In the genomic region with DNA sequence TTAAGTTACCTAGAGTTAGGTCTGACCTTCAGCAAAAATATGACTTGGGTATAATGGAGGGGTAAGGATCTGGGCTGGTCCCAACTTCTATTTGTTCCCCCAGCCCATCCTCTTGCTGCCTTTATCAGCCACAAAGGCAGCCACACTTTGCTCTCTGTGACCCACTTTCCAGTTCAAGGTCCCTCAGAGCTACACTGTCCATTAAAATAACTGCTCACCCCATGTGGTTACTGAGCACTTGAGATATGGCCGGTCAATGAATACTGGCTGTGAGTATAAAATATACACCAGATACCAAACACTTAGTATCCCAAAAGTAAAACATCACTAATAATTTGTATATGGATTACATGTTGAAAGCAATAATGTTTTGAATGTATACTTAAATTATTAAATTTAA, we compare ENCODE assay signal across 16 cellular contexts.
DNase-seq lines count a peak whose midpoint lies in the region; ATAC-seq and TF ChIP-seq lines count a peak whose summit lies in the region.
"Had no signal": no experiment of that assay in that cellular context is flagged by ENCODE, and none has a peak within 500 bp of the region (broad histone marks: within the 10 kb centered on the region; RNA-seq: fewer than 3 reads in every experiment).

No MANE protein-coding gene starts in this region.

- ATAC-seq in left ventricle myocardium superior, result peak; percentile 50
- no peak for ATAC-seq in HG02588 (IDR thresholded peaks at IDR 0.05; ENCODE audit: unreplicated experiment)
- ATAC-seq: CD8-positive, alpha-beta T cell had no signal

- no peaks in the 10 kb centered on the region for H3F3A ChIP-seq in Loucy (ENCODE audit: low read depth)
- H3F3A ChIP-seq in neural progenitor cell (ENCODE audit: low read depth), result peaks cover 41% of the 10 kb centered on the region

- intact Hi-C loops in left ventricle myocardium superior (cut with micrococcal nuclease), result no loop called here

- H3K36me3 Mint-ChIP-seq in neural progenitor cell, result peaks cover 18% of the 10 kb centered on the region

- H3K36me3 ChIP-seq in right atrium auricular region (no peaks in the 10 kb centered on the region), Loucy (ENCODE audit: insufficient read depth, low read length) (no peaks in the 10 kb centered on the region), neural progenitor cell (no peaks in the 10 kb centered on the region)
- H3K36me3 ChIP-seq: BLaER1 treated with 17β-estradiol and CSF1 and Interleukin-3, amounts not matched to agents 10 nM and 100 nM had no signal

- no peaks in the 10 kb centered on the region for H3K79me2 ChIP-seq in Loucy (ENCODE audit: insufficient read depth, low read length)
- H3K79me2 ChIP-seq in neural progenitor cell (ENCODE audit: low read depth), result peaks cover 100% of the 10 kb centered on the region

- H3K9me3 Mint-ChIP-seq in neural progenitor cell, result no peaks in the 10 kb centered on the region
- H3K9me3 Mint-ChIP-seq: CD4-positive, alpha-beta T cell; CD8-positive, alpha-beta T cell had no signal

- H3K4me3 ChIP-seq in right atrium auricular region (no peak overlapping the region), Loucy (ENCODE audit: low read length, poor library complexity, severe bottlenecking) (no peak overlapping the region), neural progenitor cell (no peak overlapping the region)
- H3K4me3 ChIP-seq: BLaER1 treated with 17β-estradiol and CSF1 and Interleukin-3, amounts not matched to agents 10 nM and 100 nM had no signal

- no peaks in the 10 kb centered on the region for H3K9me2 ChIP-seq in Loucy (replicated peaks; ENCODE audit: low read depth, low read length)

- H3K4me1 ChIP-seq in right atrium auricular region (peaks cover 0 to 35% of the 10 kb centered on the region in 2 donors), Loucy (ENCODE audit: insufficient read depth, low read length, poor library complexity, severe bottlenecking) (peaks cover 30% of the 10 kb centered on the region), neural progenitor cell (peaks cover 44% of the 10 kb centered on the region)
- H3K4me1 ChIP-seq: BLaER1 treated with 17β-estradiol and CSF1 and Interleukin-3, amounts not matched to agents 10 nM and 100 nM had no signal

- no peak for TF ChIP-seq CTCF in right atrium auricular region (IDR thresholded peaks at IDR 0.05)
- TF ChIP-seq CTCF in Loucy (conservative IDR thresholded peaks at IDR 0.05; ENCODE audit: low read length), result no peak
- TF ChIP-seq CTCF in neural progenitor cell (IDR thresholded peaks at IDR 0.05), result no peak

- H3K4me3 Mint-ChIP-seq in neural progenitor cell, result no peak overlapping the region
- H3K4me3 Mint-ChIP-seq: CD4-positive, alpha-beta T cell; CD8-positive, alpha-beta T cell had no signal

- no peak for DNase-seq in left ventricle myocardium superior
- no peak for DNase-seq in right atrium auricular region (ENCODE audit: low spot score)
- no peak for DNase-seq in neural progenitor cell (ENCODE audit: low spot score)
- DNase-seq: 8988T; ACHN; Caco-2; Calu3; CD4-positive, alpha-beta T cell; CD8-positive, alpha-beta T cell; DMS79 treated with DMSO at 0.1 percent for 48 hours; GF-D8 had no signal

- H3K9me3 ChIP-seq in right atrium auricular region, result no peaks in the 10 kb centered on the region
- H3K9me3 ChIP-seq in Loucy (ENCODE audit: insufficient read depth, low read depth, low read length), result no peaks in the 10 kb centered on the region
- H3K9me3 ChIP-seq in neural progenitor cell (ENCODE audit: low read depth), result no peaks in the 10 kb centered on the region
- H3K9me3 ChIP-seq: BLaER1 treated with 17β-estradiol and CSF1 and Interleukin-3, amounts not matched to agents 10 nM and 100 nM; Caco-2 had no signal

- H4K20me1 ChIP-seq in Loucy (ENCODE audit: insufficient read depth, low read length, poor library complexity, severe bottlenecking) (no peaks in the 10 kb centered on the region), neural progenitor cell (ENCODE audit: low read depth) (peaks cover 100% of the 10 kb centered on the region)
- H4K20me1 ChIP-seq: BLaER1 treated with 17β-estradiol and CSF1 and Interleukin-3, amounts not matched to agents 10 nM and 100 nM had no signal

- H3K27ac Mint-ChIP-seq in neural progenitor cell, result no peak overlapping the region
- H3K27ac Mint-ChIP-seq: B cell; CD4-positive, alpha-beta T cell; CD8-positive, alpha-beta T cell had no signal

- H3K4me1 Mint-ChIP-seq in neural progenitor cell, result peaks cover 29% of the 10 kb centered on the region

- H3K27ac ChIP-seq in right atrium auricular region (no peak overlapping the region), neural progenitor cell (no peak overlapping the region)
- H3K27ac ChIP-seq: BLaER1 treated with 17β-estradiol and CSF1 and Interleukin-3, amounts not matched to agents 10 nM and 100 nM; C4-2B had no signal

- H3K27me3 Mint-ChIP-seq in neural progenitor cell (ENCODE audit: insufficient read depth, low read depth), result no peaks in the 10 kb centered on the region
- H3K27me3 Mint-ChIP-seq: B cell; CD4-positive, alpha-beta T cell had no signal

- H2AFZ ChIP-seq in Loucy (ENCODE audit: low read length) (peak overlapping the region; percentile 11; the same call in 1 of the 2 replicates), neural progenitor cell (replicated peaks) (no peak overlapping the region)

- H3K4me2 ChIP-seq in Loucy (ENCODE audit: low read depth, low read length, poor library complexity, severe bottlenecking) (no peak overlapping the region), neural progenitor cell (peak overlapping the region; percentile 1)
- H3K4me2 ChIP-seq: BLaER1 treated with 17β-estradiol and CSF1 and Interleukin-3, amounts not matched to agents 10 nM and 100 nM had no signal

- no peaks in the 10 kb centered on the region for H3K27me3 ChIP-seq in right atrium auricular region
- no peaks in the 10 kb centered on the region for H3K27me3 ChIP-seq in Loucy (ENCODE audit: insufficient read depth, low read length, poor library complexity, severe bottlenecking)
- no peaks in the 10 kb centered on the region for H3K27me3 ChIP-seq in neural progenitor cell
- H3K27me3 ChIP-seq: BLaER1 treated with 17β-estradiol and CSF1 and Interleukin-3, amounts not matched to agents 10 nM and 100 nM had no signal

- H3K9ac ChIP-seq in Loucy (ENCODE audit: low read depth, low read length, poor library complexity, severe bottlenecking), result no peak overlapping the region
- H3K9ac ChIP-seq in neural progenitor cell, result no peak overlapping the region
- H3K9ac ChIP-seq: BLaER1 treated with 17β-estradiol and CSF1 and Interleukin-3, amounts not matched to agents 10 nM and 100 nM had no signal
